Comparison of ENCODE assay signal across 12 cellular contexts in genomic region chr6:125804264-125804663, GRCh38. TPM values are rescaled to one million over a fixed set of nuclear protein-coding genes. Genes with fewer than 3 reads are reported as not detected.
A peak's percentile ranks its signal among the peaks of the same experiment; 100 is the strongest.
DNase-seq lines count a peak whose midpoint lies in the region; ATAC-seq, FAIRE-seq and TF ChIP-seq lines count a peak whose summit lies in the region.
"Had no signal": no experiment of that assay in that cellular context is flagged by ENCODE, and none has a peak within 500 bp of the region (broad histone marks: within the 10 kb centered on the region; RNA-seq: fewer than 3 reads in every experiment).

No MANE protein-coding gene starts in this region.

- H3K36me3 Mint-ChIP-seq in CD4-positive, alpha-beta T cell (ENCODE audit: low read depth): peaks cover 43% of the 10 kb centered on the region
- H3K36me3 Mint-ChIP-seq in T-helper 2 cell treated with Interferon-gamma antibody and Interleukin-4, amounts not matched to agents 5 μg/mL and 100 μg/mL, for 36 hours (ENCODE audit: low read depth): peaks cover 28% of the 10 kb centered on the region

- no peak for FAIRE-seq in frontal cortex (lab: Jason Lieb, UNC)
- FAIRE-seq: kidney, urothelium cell line had no signal

- peak overlapping the region; percentile 14 for H3K27ac Mint-ChIP-seq in CD4-positive, alpha-beta T cell
- no peak overlapping the region for H3K27ac Mint-ChIP-seq in T-helper 2 cell treated with Interferon-gamma antibody and Interleukin-4, amounts not matched to agents 5 μg/mL and 100 μg/mL, for 36 hours

- intact Hi-C loops in CD4-positive, alpha-beta T cell (cut with DNase I, micrococcal nuclease): no loop called here

- no peak for TF ChIP-seq CTCF in CD4-positive, alpha-beta T cell (IDR thresholded peaks at IDR 0.05)

- H3K27ac ChIP-seq in CD4-positive, alpha-beta T cell (ENCODE audit: low read depth, low read length): no peak overlapping the region

- DNase-seq in CD4-positive, alpha-beta T cell: no peak
- no peak for DNase-seq in T-helper 2 cell treated with Interferon-gamma antibody and Interleukin-4, amounts not matched to agents 5 μg/mL and 100 μg/mL, for 36 hours (ENCODE audit: low spot score)
- DNase-seq in Ammon's horn (ENCODE audit: low spot score): no peak
- DNase-seq in H4 (ENCODE audit: low spot score): no peak
- DNase-seq in NCI-H146 treated with DMSO at 0.1 percent for 48 hours (lab: John Stamatoyannopoulos, UW; ENCODE audit: unreplicated experiment): no peak
- DNase-seq in frontal cortex (ENCODE audit: low spot score in 2 of 2): no peak
- DNase-seq: activated CD4-positive, CD25-positive, alpha-beta regulatory T cell treated with anti-CD3 and anti-CD28 coated beads, Interleukin-2, amount 50 U/mL, for 72 hours; kidney; NCI-H82 had no signal

- ATAC-seq in CD4-positive, alpha-beta T cell (ENCODE audit: poor library complexity): peak; percentile 68
- ATAC-seq in GM18907 (IDR thresholded peaks at IDR 0.05; ENCODE audit: unreplicated experiment) (peak; percentile 53), HG02938 (IDR thresholded peaks at IDR 0.05; ENCODE audit: unreplicated experiment) (peak; percentile 61)

- CTCF ChIA-PET in CD4-positive, alpha-beta T cell (lab: Charles Lee): interaction anchor here (0.9 to 1.3 kb wide), 2 partner anchors 12 to 15 kb away, joined by 3 to 4 read pairs; no protein-coding TSS in a partner anchor

- H3K4me3 Mint-ChIP-seq in CD4-positive, alpha-beta T cell: peak overlapping the region; percentile 2
- H3K4me3 Mint-ChIP-seq in T-helper 2 cell treated with Interferon-gamma antibody and Interleukin-4, amounts not matched to agents 5 μg/mL and 100 μg/mL, for 36 hours: peak overlapping the region; percentile 24

- H3K27me3 ChIP-seq in CD4-positive, alpha-beta T cell (ENCODE audit: control insufficient read depth, insufficient read depth, low read length): no peaks in the 10 kb centered on the region

- H3K27me3 Mint-ChIP-seq in CD4-positive, alpha-beta T cell: no peaks in the 10 kb centered on the region
- no peaks in the 10 kb centered on the region for H3K27me3 Mint-ChIP-seq in T-helper 2 cell treated with Interferon-gamma antibody and Interleukin-4, amounts not matched to agents 5 μg/mL and 100 μg/mL, for 36 hours (ENCODE audit: low read depth)

- POLR2A ChIA-PET in CD4-positive, alpha-beta T cell (lab: Charles Lee): interaction anchor here (0.7 to 2.4 kb wide), 5 partner anchors 13 to 152 kb away, joined by 3 to 12 read pairs (median 4); partner anchors contain the start of gene NCOA7

- H3K4me1 Mint-ChIP-seq in CD4-positive, alpha-beta T cell (ENCODE audit: low read depth): peaks cover 66% of the 10 kb centered on the region
- peaks cover 56% of the 10 kb centered on the region for H3K4me1 Mint-ChIP-seq in T-helper 2 cell treated with Interferon-gamma antibody and Interleukin-4, amounts not matched to agents 5 μg/mL and 100 μg/mL, for 36 hours (ENCODE audit: low read depth)

- no peaks in the 10 kb centered on the region for H3K9me3 Mint-ChIP-seq in CD4-positive, alpha-beta T cell
- H3K9me3 Mint-ChIP-seq in T-helper 2 cell treated with Interferon-gamma antibody and Interleukin-4, amounts not matched to agents 5 μg/mL and 100 μg/mL, for 36 hours: no peaks in the 10 kb centered on the region

- H3K9me3 ChIP-seq in CD4-positive, alpha-beta T cell (ENCODE audit: control insufficient read depth, low read length): no peaks in the 10 kb centered on the region

RNA-seq across cellular contexts. Expression of gene NCOA7, which starts 13.5 kb away (rescaled TPM):
- 10 to 100 TPM; 34.6 to 35.7 TPM for total RNA-seq in CD4-positive, alpha-beta T cell
- total RNA-seq in H4 (2014; rRNA removed; shearing (Covaris generic)): 26.1 and 33.4 TPM in 2 replicates
- total RNA-seq in frontal cortex: 27.3 TPM

RNA-seq across cellular contexts. Expression of gene HEY2, which starts 54.8 kb away (rescaled TPM):
- under 1 TPM; 0.08 to 0.30 TPM for total RNA-seq in CD4-positive, alpha-beta T cell
- total RNA-seq in H4 (2014; rRNA removed; shearing (Covaris generic)): 0.93 TPM in 1 of 2 replicates, not detected in the other
- 1.2 TPM for total RNA-seq in frontal cortex
